8 cellular contexts compared by ENCODE assay signal in genomic region chr12:126069549-126070165, GRCh38.
DNase-seq lines count a peak whose midpoint lies in the region; ATAC-seq and TF ChIP-seq lines count a peak whose summit lies in the region.

No MANE protein-coding gene starts in this region.

- H3K27ac ChIP-seq in RWPE1: no peak overlapping the region

- in situ Hi-C loops in ACHN (cut with HindIII; ENCODE audit: low pct_ligation_motif_present, low pct_unique_long_range_greater_than_20kb, low sequenced_read_pairs): no loop called here

- peaks cover 46% of the 10 kb centered on the region for H3K9me3 Mint-ChIP-seq in chondrocyte (ENCODE audit: low read depth)
- H3K9me3 Mint-ChIP-seq in neural crest cell: peaks cover 28% of the 10 kb centered on the region

- DNase-seq in ACHN (peak; percentile 80), RWPE1 (ENCODE audit: low spot score) (peak; percentile 27), chondrocyte (ENCODE audit: low spot score) (no peak), neural crest cell (ENCODE audit: low read depth, low spot score) (peak; percentile 76), medulla oblongata (ENCODE audit: extremely low spot score) (no peak)
- peak; percentile 70 for DNase-seq in Jurkat, Clone E6-1 (ENCODE audit: low read depth, low spot score)

- H3K27ac Mint-ChIP-seq in chondrocyte (ENCODE audit: unreplicated experiment) (no peak overlapping the region), neural crest cell (ENCODE audit: unreplicated experiment) (no peak overlapping the region)

- POLR2A ChIA-PET in RWPE1 (lab: Yijun Ruan, JAX; ENCODE audit: low non-redundant PET): no interaction called here

- H3K36me3 Mint-ChIP-seq in chondrocyte (ENCODE audit: low read depth) (peaks cover 3% of the 10 kb centered on the region), neural crest cell (ENCODE audit: low read depth) (peaks cover 22% of the 10 kb centered on the region)

- ATAC-seq in GM19463 (IDR thresholded peaks at IDR 0.05; ENCODE audit: unreplicated experiment): no peak

- H3K4me1 Mint-ChIP-seq in chondrocyte (ENCODE audit: low read depth) (no peaks in the 10 kb centered on the region), neural crest cell (no peaks in the 10 kb centered on the region)

- H3K4me3 Mint-ChIP-seq in chondrocyte (ENCODE audit: unreplicated experiment) (no peak overlapping the region), neural crest cell (no peak overlapping the region)

- no peak overlapping the region for H3K4me3 ChIP-seq in Jurkat, Clone E6-1 (ENCODE audit: low read length)

- H3K27me3 Mint-ChIP-seq in chondrocyte (ENCODE audit: low read depth) (no peaks in the 10 kb centered on the region), neural crest cell (ENCODE audit: low read depth) (peaks cover 3% of the 10 kb centered on the region)

- CTCF ChIA-PET in RWPE1 (lab: Yijun Ruan, JAX): interaction anchor here (0.6 to 1.2 kb wide), 4 partner anchors 9 to 512 kb away, joined by 3 to 6 read pairs (median 3); no protein-coding TSS in a partner anchor

- TF ChIP-seq CTCF in GM12872 (IDR thresholded peaks at IDR 0.05; ENCODE audit: insufficient read depth, low read depth, low read length): peak; percentile 68; the same call in 2 of the 3 replicates
- peak; percentile 60 for TF ChIP-seq CTCF in RWPE1 (conservative IDR thresholded peaks at IDR 0.05; ENCODE audit: low read depth)
- peak; percentile 64 for TF ChIP-seq CTCF in chondrocyte (IDR thresholded peaks at IDR 0.05)
- TF ChIP-seq CTCF in neural crest cell (conservative IDR thresholded peaks at IDR 0.05): peak; percentile 75

Comparison
In these comparisons a context has a peak if more than half of its experiments do, and no peak if none do; other contexts are left out.
1. DNase-seq: peak in ACHN (single experiment), Jurkat, Clone E6-1 (single experiment), RWPE1 (single experiment) and neural crest cell (single experiment); none in chondrocyte (single experiment) and medulla oblongata (single experiment).
2. Peak in every context shown above with its lines, with median percentiles within 50 percentile points of each other: CTCF ChIP-seq.